15 cellular contexts compared by ENCODE assay signal in the genomic region with DNA sequence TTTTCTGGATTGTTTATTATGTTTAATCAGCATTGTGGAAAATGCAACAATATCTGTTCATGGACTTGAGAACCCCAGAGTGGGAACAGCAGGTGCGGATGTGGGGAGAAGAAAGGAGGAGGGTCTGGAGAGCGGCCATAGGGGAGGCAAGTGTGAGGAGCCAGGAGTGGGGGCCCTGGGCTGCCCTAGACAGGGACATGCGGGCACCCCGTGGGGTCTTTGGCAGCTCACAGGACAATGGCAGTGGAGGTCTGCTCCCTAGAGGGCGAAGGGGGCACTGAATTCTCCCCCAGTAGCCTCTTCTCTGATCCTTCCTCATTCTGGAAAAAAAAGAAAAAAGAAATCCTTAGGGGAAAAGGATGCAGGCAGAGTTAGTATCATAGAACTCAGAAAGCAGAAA. TPM values are rescaled to one million over a fixed set of nuclear protein-coding genes. Genes with fewer than 3 reads are reported as not detected.
DNase-seq lines count a peak whose midpoint lies in the region; ATAC-seq and TF ChIP-seq lines count a peak whose summit lies in the region.
"Had no signal": no experiment of that assay in that cellular context is flagged by ENCODE, and none has a peak within 500 bp of the region (broad histone marks: within the 10 kb centered on the region; RNA-seq: fewer than 3 reads in every experiment).

No MANE protein-coding gene starts in this region.

- H3K9me3 ChIP-seq in cardiac muscle cell (ENCODE audit: low read depth) (no peaks in the 10 kb centered on the region), right atrium auricular region (no peaks in the 10 kb centered on the region)
- H3K9me3 ChIP-seq: BE2C had no signal

- H3K4me3 Mint-ChIP-seq in activated T-helper 1 cell treated with anti-CD3 and anti-CD28 coated beads, Interleukin-12 subunit alpha, Interleukin-12 subunit beta, Interleukin-2, Interleukin-4 antibody, amounts not matched to agents 30 ng/mL and 10 ng/mL and 1 ng/mL, durations not matched to agents 14 hours and 24 hours and 36 hours, result no peak overlapping the region
- H3K4me3 Mint-ChIP-seq in endothelial cell (ENCODE audit: unreplicated experiment) (peak overlapping the region; percentile 29), glutamatergic neuron (ENCODE audit: unreplicated experiment) (no peak overlapping the region)
- H3K4me3 Mint-ChIP-seq: CD4-positive, alpha-beta memory T cell had no signal

- no peaks in the 10 kb centered on the region for H3K4me1 Mint-ChIP-seq in activated T-helper 1 cell treated with anti-CD3 and anti-CD28 coated beads, Interleukin-12 subunit alpha, Interleukin-12 subunit beta, Interleukin-2, Interleukin-4 antibody, amounts not matched to agents 30 ng/mL and 10 ng/mL and 1 ng/mL, durations not matched to agents 14 hours and 24 hours and 36 hours (ENCODE audit: low read depth)
- H3K4me1 Mint-ChIP-seq in endothelial cell (ENCODE audit: unreplicated experiment), result peaks cover 43% of the 10 kb centered on the region
- no peaks in the 10 kb centered on the region for H3K4me1 Mint-ChIP-seq in glutamatergic neuron (ENCODE audit: low read depth, unreplicated experiment)
- H3K4me1 Mint-ChIP-seq: CD4-positive, alpha-beta memory T cell had no signal

- H3K27ac Mint-ChIP-seq in activated T-helper 1 cell treated with anti-CD3 and anti-CD28 coated beads, Interleukin-12 subunit alpha, Interleukin-12 subunit beta, Interleukin-2, Interleukin-4 antibody, amounts not matched to agents 30 ng/mL and 10 ng/mL and 1 ng/mL, durations not matched to agents 14 hours and 24 hours and 36 hours, result peak overlapping the region; percentile 37
- H3K27ac Mint-ChIP-seq in endothelial cell (ENCODE audit: unreplicated experiment) (peak overlapping the region; percentile 50), glutamatergic neuron (ENCODE audit: unreplicated experiment) (no peak overlapping the region)

- ATAC-seq in GM19035 (IDR thresholded peaks at IDR 0.05; ENCODE audit: unreplicated experiment) (no peak), GM21576 (IDR thresholded peaks at IDR 0.05; ENCODE audit: unreplicated experiment) (no peak)

- intact Hi-C loops in activated T-helper 1 cell treated with anti-CD3 and anti-CD28 coated beads, Interleukin-12 subunit alpha, Interleukin-12 subunit beta, Interleukin-2, Interleukin-4 antibody, amounts not matched to agents 30 ng/mL and 10 ng/mL and 1 ng/mL, durations not matched to agents 14 hours and 24 hours and 36 hours (cut with micrococcal nuclease), result no loop called here

- H3K36me3 Mint-ChIP-seq in activated T-helper 1 cell treated with anti-CD3 and anti-CD28 coated beads, Interleukin-12 subunit alpha, Interleukin-12 subunit beta, Interleukin-2, Interleukin-4 antibody, amounts not matched to agents 30 ng/mL and 10 ng/mL and 1 ng/mL, durations not matched to agents 14 hours and 24 hours and 36 hours (ENCODE audit: low read depth), result no peaks in the 10 kb centered on the region
- H3K36me3 Mint-ChIP-seq in endothelial cell (ENCODE audit: low read depth, unreplicated experiment), result peaks cover 6% of the 10 kb centered on the region
- no peaks in the 10 kb centered on the region for H3K36me3 Mint-ChIP-seq in glutamatergic neuron (ENCODE audit: unreplicated experiment)
- H3K36me3 Mint-ChIP-seq: CD4-positive, alpha-beta memory T cell had no signal

- peaks cover 13% of the 10 kb centered on the region for H3K27me3 Mint-ChIP-seq in activated T-helper 1 cell treated with anti-CD3 and anti-CD28 coated beads, Interleukin-12 subunit alpha, Interleukin-12 subunit beta, Interleukin-2, Interleukin-4 antibody, amounts not matched to agents 30 ng/mL and 10 ng/mL and 1 ng/mL, durations not matched to agents 14 hours and 24 hours and 36 hours (ENCODE audit: insufficient read depth)
- H3K27me3 Mint-ChIP-seq in endothelial cell (ENCODE audit: unreplicated experiment) (peaks cover 2% of the 10 kb centered on the region), glutamatergic neuron (ENCODE audit: unreplicated experiment) (no peaks in the 10 kb centered on the region)

- no peak for DNase-seq in cardiac muscle cell (ENCODE audit: low read depth in 1 of 2, low spot score in 1 of 2)
- DNase-seq in right atrium auricular region (ENCODE audit: low spot score), result no peak
- DNase-seq in activated T-helper 1 cell treated with anti-CD3 and anti-CD28 coated beads, Interleukin-12 subunit alpha, Interleukin-12 subunit beta, Interleukin-2, Interleukin-4 antibody, amounts not matched to agents 30 ng/mL and 10 ng/mL and 1 ng/mL, durations not matched to agents 14 hours and 24 hours and 36 hours (ENCODE audit: low spot score), result no peak
- DNase-seq in endothelial cell (ENCODE audit: low spot score), result no peak
- DNase-seq in glutamatergic neuron, result no peak
- DNase-seq: BE2C; CD4-positive, alpha-beta memory T cell; DMS153; DMS79 treated with DMSO at 0.1 percent for 48 hours; EL had no signal

- H3K4me1 ChIP-seq in cardiac muscle cell (ENCODE audit: low read depth), result peaks cover 47% of the 10 kb centered on the region
- peaks cover 0 to 52% of the 10 kb centered on the region in 2 donors for H3K4me1 ChIP-seq in right atrium auricular region

- H3K4me3 ChIP-seq in cardiac muscle cell (no peak overlapping the region), right atrium auricular region (no peak overlapping the region)

- H3K36me3 ChIP-seq in cardiac muscle cell, result no peaks in the 10 kb centered on the region
- H3K36me3 ChIP-seq in right atrium auricular region, result peaks cover 21% of the 10 kb centered on the region
- H3K36me3 ChIP-seq: BE2C had no signal

- H3K27ac ChIP-seq in cardiac muscle cell, result peak overlapping the region; percentile 15
- H3K27ac ChIP-seq in right atrium auricular region, result peak overlapping the region in 1 of 2 donors; percentile 63
- H3K27ac ChIP-seq: C4-2B had no signal

- TF ChIP-seq CTCF in cardiac muscle cell (IDR thresholded peaks at IDR 0.05; ENCODE audit: low read depth, low read length) (no peak), right atrium auricular region (IDR thresholded peaks at IDR 0.05) (no peak), endothelial cell (IDR thresholded peaks at IDR 0.05; ENCODE audit: unreplicated experiment) (no peak), glutamatergic neuron (IDR thresholded peaks at IDR 0.05; ENCODE audit: partially characterized antibody, unreplicated experiment) (no peak)

- no peaks in the 10 kb centered on the region for H3K9me3 Mint-ChIP-seq in activated T-helper 1 cell treated with anti-CD3 and anti-CD28 coated beads, Interleukin-12 subunit alpha, Interleukin-12 subunit beta, Interleukin-2, Interleukin-4 antibody, amounts not matched to agents 30 ng/mL and 10 ng/mL and 1 ng/mL, durations not matched to agents 14 hours and 24 hours and 36 hours
- H3K9me3 Mint-ChIP-seq in endothelial cell (ENCODE audit: unreplicated experiment) (no peaks in the 10 kb centered on the region), glutamatergic neuron (ENCODE audit: unreplicated experiment) (no peaks in the 10 kb centered on the region)

- peaks cover 3% of the 10 kb centered on the region for H3K27me3 ChIP-seq in cardiac muscle cell
- no peaks in the 10 kb centered on the region for H3K27me3 ChIP-seq in right atrium auricular region
- H3K27me3 ChIP-seq: BE2C had no signal

RNA-seq across cellular contexts. Expression of a gene that starts 8.9 kb away (rescaled TPM):
- total RNA-seq in cardiac muscle cell, result 25.6 and 30.6 TPM in 2 replicates
- 37.9 and 41.8 TPM in 2 replicates for polyA plus RNA-seq in cardiac muscle cell
- 100 to 1,000 TPM; 162 to 227 TPM for total RNA-seq in right atrium auricular region
- total RNA-seq in activated T-helper 1 cell treated with anti-CD3 and anti-CD28 coated beads, Interleukin-12 subunit alpha, Interleukin-12 subunit beta, Interleukin-2, Interleukin-4 antibody, amounts not matched to agents 30 ng/mL and 10 ng/mL and 1 ng/mL, durations not matched to agents 14 hours and 24 hours and 36 hours, result not detected in 2 replicates
- 1.4 TPM for total RNA-seq in endothelial cell (ENCODE audit: unreplicated experiment)
- total RNA-seq in glutamatergic neuron (ENCODE audit: unreplicated experiment), result 0.44 TPM
- total RNA-seq: HT1080 had no signal
- polyA plus RNA-seq: CD4-positive, alpha-beta memory T cell had no signal

RNA-seq across cellular contexts. Expression of a gene that starts 9.3 kb away (rescaled TPM):
- total RNA-seq in cardiac muscle cell (18.2 and 19.1 TPM in 2 replicates), right atrium auricular region (100 to 1,000 TPM in 1 of 2 donors, 10 to 100 TPM in 1; 56.3 to 102 TPM), endothelial cell (ENCODE audit: unreplicated experiment) (1.3 TPM), glutamatergic neuron (ENCODE audit: unreplicated experiment) (1.3 TPM)
- 32.1 and 35.7 TPM in 2 replicates for polyA plus RNA-seq in cardiac muscle cell
- total RNA-seq in activated T-helper 1 cell treated with anti-CD3 and anti-CD28 coated beads, Interleukin-12 subunit alpha, Interleukin-12 subunit beta, Interleukin-2, Interleukin-4 antibody, amounts not matched to agents 30 ng/mL and 10 ng/mL and 1 ng/mL, durations not matched to agents 14 hours and 24 hours and 36 hours, result not detected in 2 replicates
- total RNA-seq: HT1080 had no signal

RNA-seq across cellular contexts. Expression of a gene that starts 54.1 kb away (rescaled TPM):
- 0.25 and 0.45 TPM in 2 replicates for total RNA-seq in cardiac muscle cell
- polyA plus RNA-seq in cardiac muscle cell, result 0.22 and 1.3 TPM in 2 replicates
- 10 to 100 TPM; 14.5 to 22.2 TPM for total RNA-seq in right atrium auricular region
- 53.8 and 59.7 TPM in 2 replicates for total RNA-seq in activated T-helper 1 cell treated with anti-CD3 and anti-CD28 coated beads, Interleukin-12 subunit alpha, Interleukin-12 subunit beta, Interleukin-2, Interleukin-4 antibody, amounts not matched to agents 30 ng/mL and 10 ng/mL and 1 ng/mL, durations not matched to agents 14 hours and 24 hours and 36 hours
- total RNA-seq in endothelial cell (ENCODE audit: unreplicated experiment), result 220 TPM
- not detected for total RNA-seq in glutamatergic neuron (ENCODE audit: unreplicated experiment)
- polyA plus RNA-seq: AG04450 had no signal

Comparison
In these comparisons a context has a peak if more than half of its experiments do, and no peak if none do; other contexts are left out.
1. RNA of a gene that starts 54.1 kb away (total RNA-seq): 220 TPM in endothelial cell (single experiment), 53.8 to 59.7 TPM in activated T-helper 1 cell treated with anti-CD3 and anti-CD28 coated beads, Interleukin-12 subunit alpha, Interleukin-12 subunit beta, Interleukin-2, Interleukin-4 antibody, amounts not matched to agents 30 ng/mL and 10 ng/mL and 1 ng/mL, durations not matched to agents 14 hours and 24 hours and 36 hours and 14.5 to 22.2 TPM in right atrium auricular region; 0.25 to 0.45 TPM in cardiac muscle cell and not detected in glutamatergic neuron (single experiment); every median in the first group is over 10 times any median in the second.
2. RNA of a gene that starts 8.9 kb away (total RNA-seq): 162 to 227 TPM in right atrium auricular region and 25.6 to 30.6 TPM in cardiac muscle cell; 1.4 TPM in endothelial cell (single experiment), 0.44 TPM in glutamatergic neuron (single experiment) and not detected in activated T-helper 1 cell treated with anti-CD3 and anti-CD28 coated beads, Interleukin-12 subunit alpha, Interleukin-12 subunit beta, Interleukin-2, Interleukin-4 antibody, amounts not matched to agents 30 ng/mL and 10 ng/mL and 1 ng/mL, durations not matched to agents 14 hours and 24 hours and 36 hours; every median in the first group is over 10 times any median in the second.